ENCODE assay signal across 15 cellular contexts in genomic region chr14:77508249-77508648, GRCh38. TPM values are rescaled to one million over a fixed set of nuclear protein-coding genes. Genes with fewer than 3 reads are reported as not detected.
A peak's percentile ranks its signal among the peaks of the same experiment; 100 is the strongest.
DNase-seq lines count a peak whose midpoint lies in the region; ATAC-seq and TF ChIP-seq lines count a peak whose summit lies in the region.
"Had no signal": no experiment of that assay in that cellular context is flagged by ENCODE, and none has a peak within 500 bp of the region (broad histone marks: within the 10 kb centered on the region; RNA-seq: fewer than 3 reads in every experiment).

No MANE protein-coding gene starts in this region.

- no peaks in the 10 kb centered on the region for H3K27me3 ChIP-seq in ACC112 (ENCODE audit: insufficient read depth, low read length)
- H3K27me3 ChIP-seq in brain microvascular endothelial cell (replicated peaks) = no peaks in the 10 kb centered on the region
- no peaks in the 10 kb centered on the region for H3K27me3 ChIP-seq in kidney epithelial cell (ENCODE audit: control insufficient read depth, insufficient read depth, low read length)

- TF ChIP-seq CTCF in brain microvascular endothelial cell (IDR thresholded peaks at IDR 0.05; ENCODE audit: low read depth, low read length, missing control alignments) = no peak
- TF ChIP-seq CTCF in kidney epithelial cell (IDR thresholded peaks at IDR 0.05; ENCODE audit: insufficient read depth, low read length, poor library complexity, severe bottlenecking) = no peak

- DNase-seq in HPDE6-E6E7 (ENCODE audit: extremely low spot score) (peak; percentile 72), brain microvascular endothelial cell (peak; percentile 64), kidney epithelial cell (ENCODE audit: low read depth) (peak; percentile 58), posterior vena cava (ENCODE audit: low spot score) (no peak)
- DNase-seq: activated CD4-positive, CD25-positive, alpha-beta regulatory T cell treated with anti-CD3 and anti-CD28 coated beads, Interleukin-2, amount 50 U/mL, for 72 hours; activated naive CD4-positive, alpha-beta T cell; Calu3; central memory CD4-positive, alpha-beta T cell; NCI-H1048; Right ventricle myocardium superior; T-helper 17 cell had no signal

- H3K4me1 ChIP-seq in ACC112 (ENCODE audit: control insufficient read depth, insufficient read depth, low read length, unreplicated experiment) = peaks cover 3% of the 10 kb centered on the region

- H3K4me3 ChIP-seq in ACC112 (ENCODE audit: low read depth, low read length) = no peak overlapping the region
- no peak overlapping the region for H3K4me3 ChIP-seq in brain microvascular endothelial cell (ENCODE audit: low read depth, low read length)
- H3K4me3 ChIP-seq in kidney epithelial cell (ENCODE audit: low read depth, low read length) = no peak overlapping the region

- H3K79me2 ChIP-seq in ACC112 (ENCODE audit: control insufficient read depth, insufficient read depth, low read length, unreplicated experiment) = no peaks in the 10 kb centered on the region

- intact Hi-C loops in posterior vena cava (cut with DNase I) = no loop called here

- H3K36me3 ChIP-seq in ACC112 (ENCODE audit: insufficient read depth, low read length) (no peaks in the 10 kb centered on the region), brain microvascular endothelial cell (replicated peaks) (peaks cover 22% of the 10 kb centered on the region), kidney epithelial cell (ENCODE audit: control insufficient read depth, insufficient read depth, low read length) (no peaks in the 10 kb centered on the region)

- in situ Hi-C loops in brain microvascular endothelial cell (cut with HindIII; ENCODE audit: low pct_ligation_motif_present, low sequenced_read_pairs) = no loop called here

- ATAC-seq in HG02623 (IDR thresholded peaks at IDR 0.05; ENCODE audit: unreplicated experiment) = no peak
- no peak for ATAC-seq in GM21723 (IDR thresholded peaks at IDR 0.05; ENCODE audit: unreplicated experiment)
- ATAC-seq in GM19328 (IDR thresholded peaks at IDR 0.05; ENCODE audit: unreplicated experiment) = no peak
- ATAC-seq: T-helper 17 cell had no signal

- H2AFZ ChIP-seq in ACC112 (ENCODE audit: low read length, unreplicated experiment) = no peak overlapping the region

- H3K27ac ChIP-seq in ACC112 (ENCODE audit: low read depth, low read length) (peak overlapping the region; percentile 4; the same call in 1 of the 2 replicates), brain microvascular endothelial cell (peak overlapping the region; percentile 38)

RNA-seq across cellular contexts. Expression of gene ISM2, which starts 9.6 kb away (rescaled TPM):
- total RNA-seq in kidney epithelial cell = 0.13 and 1.2 TPM in 2 replicates
- under 1 TPM in 1 of 2 donors, not detected in 1; 0.60 TPM for total RNA-seq in posterior vena cava
- total RNA-seq: Calu3, Right ventricle myocardium superior, T-helper 17 cell had no signal

RNA-seq across cellular contexts. Expression of gene AHSA1, which starts 50.4 kb away (rescaled TPM):
- 104 and 109 TPM in 2 replicates for total RNA-seq in kidney epithelial cell
- total RNA-seq in posterior vena cava = 10 to 100 TPM; 78.3 to 85.3 TPM

RNA-seq across cellular contexts. Expression of gene VIPAS39, which starts 50.8 kb away (rescaled TPM):
- total RNA-seq in kidney epithelial cell (21.1 and 23.4 TPM in 2 replicates), posterior vena cava (10 to 100 TPM; 11.9 to 15.7 TPM)
